ENCODE assay signal across 8 cellular contexts in the genomic region with DNA sequence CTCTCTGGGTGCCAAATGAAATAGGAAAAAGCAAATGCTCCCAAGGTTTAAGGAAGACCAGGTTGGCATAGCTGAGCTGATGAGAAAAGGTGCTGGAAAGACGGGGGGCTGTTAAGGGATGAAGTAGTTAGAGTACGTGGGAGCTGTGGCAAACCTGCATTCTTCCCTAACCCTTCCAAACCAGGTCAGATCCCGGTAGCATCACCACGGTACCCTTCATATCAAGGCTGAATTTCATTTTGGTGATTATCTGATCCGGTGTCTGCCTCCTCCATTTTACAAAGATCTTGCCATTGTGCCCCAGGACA.
DNase-seq lines count a peak whose midpoint lies in the region; ATAC-seq and TF ChIP-seq lines count a peak whose summit lies in the region.

No MANE protein-coding gene starts in this region.

- H3K4me1 ChIP-seq in mucosa of stomach (ENCODE audit: control insufficient read depth, insufficient read depth, low read length): peaks cover 39% of the 10 kb centered on the region
- peaks cover 21% of the 10 kb centered on the region for H3K4me1 ChIP-seq in upper lobe of right lung

- H3K36me3 Mint-ChIP-seq in activated naive CD4-positive, alpha-beta T cell treated with anti-CD3 and anti-CD28 coated beads for 36 hours (ENCODE audit: low read depth): no peaks in the 10 kb centered on the region
- no peaks in the 10 kb centered on the region for H3K36me3 Mint-ChIP-seq in MCF 10A (ENCODE audit: insufficient read depth, unreplicated experiment)

- H3K9me3 ChIP-seq in mucosa of stomach (ENCODE audit: control insufficient read depth, low read length): no peaks in the 10 kb centered on the region
- no peaks in the 10 kb centered on the region for H3K9me3 ChIP-seq in upper lobe of right lung

- no peaks in the 10 kb centered on the region for H3K27me3 ChIP-seq in mucosa of stomach (ENCODE audit: control insufficient read depth, insufficient read depth, low read length)
- H3K27me3 ChIP-seq in upper lobe of right lung: no peaks in the 10 kb centered on the region

- no TSS peak for BruUV-seq in MCF 10A (replicated peaks; lab: Mats Ljungman, UMichigan)

- H3K4me3 ChIP-seq in mucosa of stomach (ENCODE audit: low read length): peak overlapping the region; percentile 58
- peak overlapping the region; percentile 43 for H3K4me3 ChIP-seq in upper lobe of right lung

- H3K27ac Mint-ChIP-seq in activated naive CD4-positive, alpha-beta T cell treated with anti-CD3 and anti-CD28 coated beads for 36 hours: peak overlapping the region; percentile 65
- H3K27ac Mint-ChIP-seq in MCF 10A (ENCODE audit: low read depth, unreplicated experiment): peak overlapping the region; percentile 93

- H3K9ac ChIP-seq in mucosa of stomach (ENCODE audit: low read length): peak overlapping the region; percentile 83

- CTCF ChIA-PET in activated naive CD4-positive, alpha-beta T cell treated with anti-CD3 and anti-CD28 coated beads for 36 hours (lab: Charles Lee): interaction anchor here (1.0 to 2.0 kb wide), 9 partner anchors 9 to 106 kb away, joined by 3 to 14 read pairs (median 6); no protein-coding TSS in a partner anchor
- CTCF ChIA-PET in MCF 10A (lab: Yijun Ruan, JAX): interaction anchor here (1.0 to 2.7 kb wide), 3 partner anchors 26 to 87 kb away, joined by 3 to 11 read pairs (median 6); partner anchors contain the start of gene PIM1

- peak overlapping the region; percentile 89 for H3K27ac ChIP-seq in upper lobe of right lung

- peak overlapping the region; percentile 58 for H3K4me3 Mint-ChIP-seq in activated naive CD4-positive, alpha-beta T cell treated with anti-CD3 and anti-CD28 coated beads for 36 hours
- H3K4me3 Mint-ChIP-seq in MCF 10A (ENCODE audit: unreplicated experiment): peak overlapping the region; percentile 67

- DNase-seq in activated naive CD4-positive, alpha-beta T cell treated with anti-CD3 and anti-CD28 coated beads for 36 hours: no peak
- DNase-seq in activated naive CD4-positive, alpha-beta T cell (lab: John Stamatoyannopoulos, UW): no peak
- DNase-seq in MCF 10A (ENCODE audit: unreplicated experiment): no peak
- no peak for DNase-seq in upper lobe of right lung
- DNase-seq in NOMO-1 treated with dmso at 0.1 percent for 144 hours (lab: John Stamatoyannopoulos, UW; ENCODE audit: unreplicated experiment): no peak
- no peak for DNase-seq in ureter (ENCODE audit: low spot score)

- H3K4me1 Mint-ChIP-seq in activated naive CD4-positive, alpha-beta T cell treated with anti-CD3 and anti-CD28 coated beads for 36 hours (ENCODE audit: low read depth): peaks cover 20% of the 10 kb centered on the region
- H3K4me1 Mint-ChIP-seq in MCF 10A (ENCODE audit: insufficient read depth, unreplicated experiment): peaks cover 13% of the 10 kb centered on the region

- H3K36me3 ChIP-seq in mucosa of stomach (ENCODE audit: control insufficient read depth, insufficient read depth, low read length) (no peaks in the 10 kb centered on the region), upper lobe of right lung (no peaks in the 10 kb centered on the region)

- H3K27me3 Mint-ChIP-seq in activated naive CD4-positive, alpha-beta T cell treated with anti-CD3 and anti-CD28 coated beads for 36 hours (ENCODE audit: low read depth): no peaks in the 10 kb centered on the region
- H3K27me3 Mint-ChIP-seq in MCF 10A (ENCODE audit: insufficient read depth, unreplicated experiment): no peaks in the 10 kb centered on the region

- ATAC-seq in upper lobe of right lung: no peak
- no peak for ATAC-seq in GM18498 (IDR thresholded peaks at IDR 0.05; ENCODE audit: unreplicated experiment)

- intact Hi-C loops in activated naive CD4-positive, alpha-beta T cell treated with anti-CD3 and anti-CD28 coated beads for 36 hours (cut with micrococcal nuclease): loop anchor here (1.0 to 5.0 kb wide), 3 partner anchors 35 to 67 kb away; no protein-coding TSS in a partner anchor
- intact Hi-C loops in MCF 10A (cut with micrococcal nuclease): loop anchor here (2.0 kb wide), 1 partner anchor 43 kb away; no protein-coding TSS in a partner anchor
- intact Hi-C loops in upper lobe of right lung (cut with DNase I): no loop called here

- H3K9me3 Mint-ChIP-seq in activated naive CD4-positive, alpha-beta T cell treated with anti-CD3 and anti-CD28 coated beads for 36 hours: no peaks in the 10 kb centered on the region
- H3K9me3 Mint-ChIP-seq in MCF 10A (ENCODE audit: unreplicated experiment): no peaks in the 10 kb centered on the region

- TF ChIP-seq CTCF in MCF 10A (IDR thresholded peaks at IDR 0.05; ENCODE audit: unreplicated experiment) (no peak), upper lobe of right lung (IDR thresholded peaks at IDR 0.05) (no peak)

- POLR2A ChIA-PET in MCF 10A (lab: Yijun Ruan, JAX): interaction anchor here (1.0 to 4.5 kb wide), 12 partner anchors 9 to 78 kb away, joined by 3 to 32 read pairs (median 6); partner anchors contain the start of gene PIM1
